Comparison of ENCODE assay signal across 21 cellular contexts in the genomic region with DNA sequence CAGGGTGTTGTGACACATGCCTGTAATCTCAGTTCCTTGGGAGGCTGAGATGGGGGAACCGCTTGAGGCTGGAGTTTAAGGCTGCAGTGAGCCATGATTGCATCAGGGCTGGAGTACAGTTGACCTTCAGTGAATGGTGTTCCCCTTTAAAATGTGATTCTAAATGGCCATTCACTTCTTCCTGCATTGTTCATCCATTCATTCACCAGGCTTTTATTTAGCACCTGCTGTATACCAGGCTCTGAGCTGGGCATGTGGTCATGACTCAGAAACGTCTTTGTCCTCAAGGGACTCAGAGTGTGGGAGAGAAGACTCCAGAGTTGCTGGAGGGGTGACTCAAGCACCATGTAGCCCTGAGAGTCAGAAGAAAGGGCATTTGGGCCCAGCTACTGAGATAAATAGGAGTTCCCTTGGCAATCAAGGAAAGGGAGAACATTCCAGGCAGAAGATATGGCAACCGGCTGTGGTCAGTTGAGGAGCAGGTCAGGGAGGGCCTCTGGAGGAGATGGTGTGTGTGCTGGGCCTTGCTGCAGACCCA.
DNase-seq lines count a peak whose midpoint lies in the region; ATAC-seq and TF ChIP-seq lines count a peak whose summit lies in the region.
"Had no signal": no experiment of that assay in that cellular context is flagged by ENCODE, and none has a peak within 500 bp of the region (broad histone marks: within the 10 kb centered on the region; RNA-seq: fewer than 3 reads in every experiment).

No MANE protein-coding gene starts in this region.

- H3K9me3 ChIP-seq in GM23248 (ENCODE audit: low read depth), result no peaks in the 10 kb centered on the region
- H3K9me3 ChIP-seq in PC-3 (ENCODE audit: low read length), result no peaks in the 10 kb centered on the region
- peaks cover 7% of the 10 kb centered on the region for H3K9me3 ChIP-seq in endodermal cell (ENCODE audit: control insufficient read depth, low read length)
- H3K9me3 ChIP-seq: prostate gland, thoracic aorta had no signal

- H3K27me3 ChIP-seq in GM23248 (replicated peaks; ENCODE audit: insufficient read depth) (peaks cover 18% of the 10 kb centered on the region), PC-3 (ENCODE audit: low read length) (peaks cover 14% of the 10 kb centered on the region), endodermal cell (ENCODE audit: control insufficient read depth, insufficient read depth, low read length, poor library complexity, severe bottlenecking) (no peaks in the 10 kb centered on the region)

- CTCF ChIA-PET in PC-3 (lab: Charles Lee), result no interaction called here

- DNase-seq in GM23248 (peak; percentile 87), PC-3 (peak; percentile 7), endodermal cell (no peak), myocyte (ENCODE audit: low read depth) (peak; percentile 31), 8988T (no peak), progenitor cell of endocrine pancreas (ENCODE audit: low spot score, unreplicated experiment) (no peak), cerebellum (ENCODE audit: low spot score) (no peak), T-helper 1 cell (no peak)
- DNase-seq: activated CD4-positive, alpha-beta T cell treated with anti-CD3 and anti-CD28 coated beads, Interleukin-2, amount 50 U/mL, for 48 hours; activated naive CD4-positive, alpha-beta T cell treated with anti-CD3 and anti-CD28 coated beads for 36 hours; activated T-cell treated with anti-CD3 and anti-CD28 coated beads, Interleukin-2, amount 50 U/mL, for 1 hour; heart right ventricle; MG63; NCI-H187; NCI-H446 treated with DMSO at 0.1 percent for 48 hours; NK-92 treated with Interleukin-12 subunit alpha and Interleukin-12 subunit beta, amount 100 ng/mL, for 24 hours; T-cell had no signal

- H3K4me3 ChIP-seq in GM23248 (no peak overlapping the region), PC-3 (ENCODE audit: low read length) (no peak overlapping the region), endodermal cell (ENCODE audit: low read length) (no peak overlapping the region)
- H3K4me3 ChIP-seq: heart right ventricle, MG63, prostate gland, thoracic aorta had no signal

- in situ Hi-C loops in GM23248 (cut with MboI), result no loop called here

- H3K4me1 ChIP-seq in GM23248 (ENCODE audit: insufficient read depth) (0 out of 2 replicates have a peak, but pooled peaks cover 14% of the 10 kb centered on the region), PC-3 (ENCODE audit: insufficient read depth, low read length) (no peaks in the 10 kb centered on the region), endodermal cell (ENCODE audit: control insufficient read depth, insufficient read depth, low read length) (peaks cover 6% of the 10 kb centered on the region)
- H3K4me1 ChIP-seq: heart right ventricle, prostate gland had no signal

- H3K79me2 ChIP-seq in GM23248 (ENCODE audit: insufficient read depth) (no peaks in the 10 kb centered on the region), PC-3 (ENCODE audit: low read length) (no peaks in the 10 kb centered on the region)

- H3K9ac ChIP-seq in GM23248, result no peak overlapping the region; the same call in 1 of the 2 replicates
- H3K9ac ChIP-seq in PC-3 (ENCODE audit: low read length), result no peak overlapping the region
- H3K9ac ChIP-seq in endodermal cell (ENCODE audit: extremely low read depth, low read length, poor library complexity, severe bottlenecking), result no peak overlapping the region

- no TSS peak for BruUV-seq in PC-3 (replicated peaks; lab: Mats Ljungman, UMichigan)

- H3K4me2 ChIP-seq in GM23248 (ENCODE audit: unreplicated experiment) (no peak overlapping the region), PC-3 (ENCODE audit: low read length) (no peak overlapping the region)

- 44 to 45% methylated on average over 3 of the region's 3 CpGs for WGBS in GM23248 (ENCODE audit: low coverage in 1 of 2, low lambda C conversion rate in 2 of 2, missing lambda C conversion rate in 2 of 2), 2 experiments
- 90 to 91% methylated on average over 2 to 3 of the region's 3 CpGs for WGBS in endodermal cell (ENCODE audit: insufficient coverage in 1 of 2, insufficient read length in 1 of 2), 2 experiments

- H3K4me1 Mint-ChIP-seq in endodermal cell (peaks cover 10% of the 10 kb centered on the region), progenitor cell of endocrine pancreas (ENCODE audit: low read depth) (no peaks in the 10 kb centered on the region)
- H3K4me1 Mint-ChIP-seq: T-cell had no signal

- peaks cover 4% of the 10 kb centered on the region for H3K9me3 Mint-ChIP-seq in endodermal cell
- no peaks in the 10 kb centered on the region for H3K9me3 Mint-ChIP-seq in progenitor cell of endocrine pancreas (ENCODE audit: low read depth)
- H3K9me3 Mint-ChIP-seq: activated naive CD4-positive, alpha-beta T cell treated with anti-CD3 and anti-CD28 coated beads for 36 hours; dendritic cell treated with granulocyte-macrophage colony-stimulating factor and Interleukin-4, amounts not matched to agents 40 ng/mL and 50 ng/mL, for 4 days; natural killer cell treated with Interleukin-12 subunit alpha and Interleukin-12 subunit beta and Interleukin-15 and Interleukin-18, amount 100 ng/mL, for 72 hours had no signal

- H3K4me3 Mint-ChIP-seq in endodermal cell, result no peak overlapping the region
- no peak overlapping the region for H3K4me3 Mint-ChIP-seq in progenitor cell of endocrine pancreas (ENCODE audit: low read depth)
- H3K4me3 Mint-ChIP-seq: activated naive CD4-positive, alpha-beta T cell treated with anti-CD3 and anti-CD28 coated beads for 36 hours; dendritic cell treated with granulocyte-macrophage colony-stimulating factor and Interleukin-4, amounts not matched to agents 40 ng/mL and 50 ng/mL, for 4 days; natural killer cell treated with Interleukin-12 subunit alpha and Interleukin-12 subunit beta and Interleukin-15 and Interleukin-18, amount 100 ng/mL, for 72 hours; T-cell had no signal

- H3K27me3 Mint-ChIP-seq in endodermal cell (ENCODE audit: insufficient read depth) (peaks cover 15% of the 10 kb centered on the region), progenitor cell of endocrine pancreas (peaks cover 22% of the 10 kb centered on the region)

- H3K36me3 Mint-ChIP-seq in endodermal cell (ENCODE audit: low read depth) (no peaks in the 10 kb centered on the region), progenitor cell of endocrine pancreas (ENCODE audit: insufficient read depth) (no peaks in the 10 kb centered on the region)
- H3K36me3 Mint-ChIP-seq: natural killer cell treated with Interleukin-12 subunit alpha and Interleukin-12 subunit beta and Interleukin-15 and Interleukin-18, amount 100 ng/mL, for 72 hours; T-cell had no signal

- H3K36me3 ChIP-seq in GM23248 (ENCODE audit: low read depth), result no peaks in the 10 kb centered on the region
- no peaks in the 10 kb centered on the region for H3K36me3 ChIP-seq in PC-3 (ENCODE audit: low read depth, low read length)
- no peaks in the 10 kb centered on the region for H3K36me3 ChIP-seq in endodermal cell (ENCODE audit: control insufficient read depth, insufficient read depth, low read length)
- H3K36me3 ChIP-seq: heart right ventricle, MG63, prostate gland, thoracic aorta had no signal

- TF ChIP-seq CTCF in PC-3 (conservative IDR thresholded peaks at IDR 0.05; ENCODE audit: low read depth, low read length), result no peak
- TF ChIP-seq CTCF in endodermal cell (conservative IDR thresholded peaks at IDR 0.05), result no peak
- TF ChIP-seq CTCF in progenitor cell of endocrine pancreas (IDR thresholded peaks at IDR 0.05; ENCODE audit: unreplicated experiment), result no peak

- no peak overlapping the region for H2AFZ ChIP-seq in GM23248
- no peak overlapping the region for H2AFZ ChIP-seq in PC-3 (ENCODE audit: low read length)

- H3F3A ChIP-seq in GM23248 (ENCODE audit: insufficient read depth), result peaks cover 18% of the 10 kb centered on the region; the same call in 1 of the 2 replicates
- H3F3A ChIP-seq in PC-3 (ENCODE audit: low read length, unreplicated experiment), result no peaks in the 10 kb centered on the region

- POLR2A ChIA-PET in PC-3 (lab: Charles Lee; ENCODE audit: unreplicated experiment), result no interaction called here

- no peak for ATAC-seq in PC-3
- ATAC-seq: heart right ventricle; natural killer cell treated with Interleukin-12 subunit alpha and Interleukin-12 subunit beta and Interleukin-15 and Interleukin-18, amount 100 ng/mL, for 72 hours; T-cell had no signal

- H3K9me2 ChIP-seq in GM23248 (ENCODE audit: insufficient read depth), result no peaks in the 10 kb centered on the region
- no peaks in the 10 kb centered on the region for H3K9me2 ChIP-seq in PC-3 (replicated peaks; ENCODE audit: low read length)

- H3K27ac Mint-ChIP-seq in endodermal cell, result peak overlapping the region; percentile 6
- no peak overlapping the region for H3K27ac Mint-ChIP-seq in progenitor cell of endocrine pancreas
- H3K27ac Mint-ChIP-seq: activated naive CD4-positive, alpha-beta T cell treated with anti-CD3 and anti-CD28 coated beads for 36 hours; dendritic cell treated with granulocyte-macrophage colony-stimulating factor and Interleukin-4, amounts not matched to agents 40 ng/mL and 50 ng/mL, for 4 days; natural killer cell treated with Interleukin-12 subunit alpha and Interleukin-12 subunit beta and Interleukin-15 and Interleukin-18, amount 100 ng/mL, for 72 hours; T-cell had no signal

- intact Hi-C loops in PC-3 (cut with micrococcal nuclease), result no loop called here

- H4K20me1 ChIP-seq in GM23248 (ENCODE audit: insufficient read depth) (no peaks in the 10 kb centered on the region), PC-3 (ENCODE audit: low read length) (no peaks in the 10 kb centered on the region)

- peak overlapping the region; percentile 52 for H3K27ac ChIP-seq in GM23248
- no peak overlapping the region for H3K27ac ChIP-seq in PC-3 (ENCODE audit: low read length)
- H3K27ac ChIP-seq in endodermal cell (ENCODE audit: low read depth, low read length), result no peak overlapping the region
- H3K27ac ChIP-seq: heart right ventricle, prostate gland, thoracic aorta had no signal

Comparison
In these comparisons a context has a peak if more than half of its experiments do, and no peak if none do; other contexts are left out.
1. DNase-seq: peak in GM23248 (single experiment), PC-3 (single experiment) and myocyte (single experiment); none in endodermal cell (single experiment), 8988T (single experiment), progenitor cell of endocrine pancreas (single experiment), cerebellum (single experiment) and T-helper 1 cell (0 of 5).